Comparison of ENCODE assay signal across 1 cellular context in the genomic region with DNA sequence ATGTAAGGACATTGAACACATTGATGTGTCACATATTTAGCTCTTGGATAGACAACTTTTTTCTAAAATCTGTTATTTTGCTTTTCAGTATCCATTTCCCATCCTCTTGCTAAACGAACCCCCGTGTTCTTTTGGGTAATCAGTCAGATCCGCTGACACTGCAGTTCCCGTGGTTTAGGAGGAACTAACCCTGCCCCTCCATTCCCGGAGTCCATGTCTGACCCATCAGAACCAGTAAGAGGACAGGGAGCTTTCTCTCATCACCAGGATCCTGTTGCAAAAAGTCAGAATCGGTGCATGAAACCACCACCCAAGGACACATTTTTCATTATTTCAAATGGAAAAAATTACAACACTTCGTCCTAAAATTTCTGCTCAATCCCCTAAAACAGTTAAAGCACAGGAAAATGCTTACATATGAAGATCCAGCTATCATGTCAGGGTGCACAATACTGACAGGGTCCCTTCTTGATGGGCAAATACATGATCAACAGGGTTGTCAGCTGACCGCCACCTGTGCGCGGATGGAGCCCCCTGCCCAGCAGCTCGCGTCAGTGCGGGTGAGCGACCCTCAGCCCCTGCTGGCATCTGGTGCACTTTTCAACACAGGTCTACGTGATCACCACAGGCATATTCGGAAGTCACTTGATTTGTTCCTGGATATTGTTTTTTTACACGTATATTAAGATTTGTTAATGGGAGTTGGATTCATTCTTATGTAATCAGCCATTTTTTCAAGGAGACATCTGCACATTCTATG.
TF ChIP-seq lines count a peak whose summit lies in the region.

No MANE protein-coding gene starts in this region.

TF ChIP-seq in WTC11, 78 proteins besides CTCF, POLR2A, EP300 and RAD21 (continued from another document):
- TF ChIP-seq, protein P1, sequence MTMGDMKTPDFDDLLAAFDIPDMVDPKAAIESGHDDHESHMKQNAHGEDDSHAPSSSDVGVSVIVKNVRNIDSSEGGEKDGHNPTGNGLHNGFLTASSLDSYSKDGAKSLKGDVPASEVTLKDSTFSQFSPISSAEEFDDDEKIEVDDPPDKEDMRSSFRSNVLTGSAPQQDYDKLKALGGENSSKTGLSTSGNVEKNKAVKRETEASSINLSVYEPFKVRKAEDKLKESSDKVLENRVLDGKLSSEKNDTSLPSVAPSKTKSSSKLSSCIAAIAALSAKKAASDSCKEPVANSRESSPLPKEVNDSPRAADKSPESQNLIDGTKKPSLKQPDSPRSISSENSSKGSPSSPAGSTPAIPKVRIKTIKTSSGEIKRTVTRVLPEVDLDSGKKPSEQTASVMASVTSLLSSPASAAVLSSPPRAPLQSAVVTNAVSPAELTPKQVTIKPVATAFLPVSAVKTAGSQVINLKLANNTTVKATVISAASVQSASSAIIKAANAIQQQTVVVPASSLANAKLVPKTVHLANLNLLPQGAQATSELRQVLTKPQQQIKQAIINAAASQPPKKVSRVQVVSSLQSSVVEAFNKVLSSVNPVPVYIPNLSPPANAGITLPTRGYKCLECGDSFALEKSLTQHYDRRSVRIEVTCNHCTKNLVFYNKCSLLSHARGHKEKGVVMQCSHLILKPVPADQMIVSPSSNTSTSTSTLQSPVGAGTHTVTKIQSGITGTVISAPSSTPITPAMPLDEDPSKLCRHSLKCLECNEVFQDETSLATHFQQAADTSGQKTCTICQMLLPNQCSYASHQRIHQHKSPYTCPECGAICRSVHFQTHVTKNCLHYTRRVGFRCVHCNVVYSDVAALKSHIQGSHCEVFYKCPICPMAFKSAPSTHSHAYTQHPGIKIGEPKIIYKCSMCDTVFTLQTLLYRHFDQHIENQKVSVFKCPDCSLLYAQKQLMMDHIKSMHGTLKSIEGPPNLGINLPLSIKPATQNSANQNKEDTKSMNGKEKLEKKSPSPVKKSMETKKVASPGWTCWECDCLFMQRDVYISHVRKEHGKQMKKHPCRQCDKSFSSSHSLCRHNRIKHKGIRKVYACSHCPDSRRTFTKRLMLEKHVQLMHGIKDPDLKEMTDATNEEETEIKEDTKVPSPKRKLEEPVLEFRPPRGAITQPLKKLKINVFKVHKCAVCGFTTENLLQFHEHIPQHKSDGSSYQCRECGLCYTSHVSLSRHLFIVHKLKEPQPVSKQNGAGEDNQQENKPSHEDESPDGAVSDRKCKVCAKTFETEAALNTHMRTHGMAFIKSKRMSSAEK (CRISPR knock-in tag; IDR thresholded peaks at IDR 0.05; ENCODE audit: borderline replicate concordance) = no peak
- TF ChIP-seq, protein P2, sequence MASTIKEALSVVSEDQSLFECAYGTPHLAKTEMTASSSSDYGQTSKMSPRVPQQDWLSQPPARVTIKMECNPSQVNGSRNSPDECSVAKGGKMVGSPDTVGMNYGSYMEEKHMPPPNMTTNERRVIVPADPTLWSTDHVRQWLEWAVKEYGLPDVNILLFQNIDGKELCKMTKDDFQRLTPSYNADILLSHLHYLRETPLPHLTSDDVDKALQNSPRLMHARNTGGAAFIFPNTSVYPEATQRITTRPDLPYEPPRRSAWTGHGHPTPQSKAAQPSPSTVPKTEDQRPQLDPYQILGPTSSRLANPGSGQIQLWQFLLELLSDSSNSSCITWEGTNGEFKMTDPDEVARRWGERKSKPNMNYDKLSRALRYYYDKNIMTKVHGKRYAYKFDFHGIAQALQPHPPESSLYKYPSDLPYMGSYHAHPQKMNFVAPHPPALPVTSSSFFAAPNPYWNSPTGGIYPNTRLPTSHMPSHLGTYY (CRISPR knock-in tag; IDR thresholded peaks at IDR 0.05) = no peak
